ENCODE assay signal across 8 cellular contexts in the genomic region with DNA sequence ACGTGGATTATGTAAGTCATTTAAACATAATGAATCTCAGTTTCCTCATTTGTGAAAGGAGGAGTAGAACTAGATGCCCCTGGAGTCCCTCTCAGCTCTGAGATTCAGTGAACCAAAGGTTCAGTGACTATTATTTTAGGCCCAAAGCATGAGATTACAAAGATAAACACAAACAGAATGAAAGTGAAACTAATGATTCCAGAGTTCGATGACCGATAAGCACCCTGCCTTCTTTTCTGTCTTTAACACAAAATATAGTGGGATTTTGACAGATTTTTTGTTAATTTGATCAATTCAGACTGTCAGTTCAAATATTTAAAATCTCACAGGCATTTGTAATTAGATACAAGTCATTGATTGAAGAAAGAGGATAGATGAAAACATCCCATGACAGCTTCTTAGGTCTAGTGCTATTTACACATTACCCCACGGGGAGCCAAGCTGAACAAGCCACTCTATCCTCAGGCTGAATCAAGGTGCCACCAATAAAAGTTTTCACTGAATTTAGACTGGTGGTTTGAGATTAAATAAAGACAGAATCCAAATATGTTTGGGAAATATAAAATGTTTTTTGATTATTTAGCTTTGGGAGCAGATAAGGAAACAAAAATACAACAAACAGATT.
DNase-seq lines count a peak whose midpoint lies in the region; ATAC-seq and TF ChIP-seq lines count a peak whose summit lies in the region.

No MANE protein-coding gene starts in this region.

- ATAC-seq in HG03558 (IDR thresholded peaks at IDR 0.05; ENCODE audit: extremely low read depth, unreplicated experiment): peak; percentile 45

- H4K20me1 ChIP-seq in osteoblast (ENCODE audit: insufficient read depth, low read length): peaks cover 3% of the 10 kb centered on the region

- peaks cover 27% of the 10 kb centered on the region for H3K4me1 ChIP-seq in osteoblast (ENCODE audit: insufficient read depth, low read length)

- peak overlapping the region; percentile 65 for H3K4me2 ChIP-seq in osteoblast (ENCODE audit: insufficient read depth, low read length)

- no peaks in the 10 kb centered on the region for H3K9me3 ChIP-seq in osteoblast (ENCODE audit: low read depth, low read length)

- H3K79me2 ChIP-seq in osteoblast (ENCODE audit: insufficient read depth, low read length): no peaks in the 10 kb centered on the region

- H3K36me3 ChIP-seq in osteoblast (ENCODE audit: insufficient read depth, low read length): peaks cover 23% of the 10 kb centered on the region

- no peak overlapping the region for H2AFZ ChIP-seq in osteoblast (ENCODE audit: low read length)

- peak overlapping the region; percentile 63 for H3K4me3 ChIP-seq in osteoblast (ENCODE audit: insufficient read depth, low read length)

- TF ChIP-seq CTCF in GM20000 (IDR thresholded peaks at IDR 0.05; ENCODE audit: extremely low read depth, missing control alignments): no peak
- TF ChIP-seq CTCF in osteoblast (IDR thresholded peaks at IDR 0.05; ENCODE audit: extremely low read depth, low read depth, low read length): no peak

- DNase-seq in EL (peak; percentile 33), GM20000 (ENCODE audit: low spot score) (peak; percentile 46), caudate nucleus (lab: John Stamatoyannopoulos, UW) (no peak), osteoblast (ENCODE audit: insufficient read length, low spot score, missing footprints) (no peak), iPS-NIHi7 (ENCODE audit: extremely low spot score) (no peak), ureter (ENCODE audit: low spot score) (no peak)
- no peak for DNase-seq in activated CD4-positive, alpha-beta T cell treated with anti-CD3 and anti-CD28 coated beads, Interleukin-2, amount 50 U/mL, for 1 hour

- H3K27ac ChIP-seq in caudate nucleus (ENCODE audit: low read depth, low read length) (peak overlapping the region; percentile 49), osteoblast (ENCODE audit: low read depth, low read length) (peak overlapping the region; percentile 55)

- no peaks in the 10 kb centered on the region for H3K27me3 ChIP-seq in osteoblast (ENCODE audit: insufficient read depth, low read length)

Comparison
In these comparisons a context has a peak if more than half of its experiments do, and no peak if none do; other contexts are left out.
1. DNase-seq: peak in EL (single experiment) and GM20000 (single experiment); none in caudate nucleus (0 of 61), osteoblast (single experiment), iPS-NIHi7 (single experiment), ureter (single experiment) and activated CD4-positive, alpha-beta T cell treated with anti-CD3 and anti-CD28 coated beads, Interleukin-2, amount 50 U/mL, for 1 hour (single experiment).